ENCODE assay signal across 20 cellular contexts in the genomic region with DNA sequence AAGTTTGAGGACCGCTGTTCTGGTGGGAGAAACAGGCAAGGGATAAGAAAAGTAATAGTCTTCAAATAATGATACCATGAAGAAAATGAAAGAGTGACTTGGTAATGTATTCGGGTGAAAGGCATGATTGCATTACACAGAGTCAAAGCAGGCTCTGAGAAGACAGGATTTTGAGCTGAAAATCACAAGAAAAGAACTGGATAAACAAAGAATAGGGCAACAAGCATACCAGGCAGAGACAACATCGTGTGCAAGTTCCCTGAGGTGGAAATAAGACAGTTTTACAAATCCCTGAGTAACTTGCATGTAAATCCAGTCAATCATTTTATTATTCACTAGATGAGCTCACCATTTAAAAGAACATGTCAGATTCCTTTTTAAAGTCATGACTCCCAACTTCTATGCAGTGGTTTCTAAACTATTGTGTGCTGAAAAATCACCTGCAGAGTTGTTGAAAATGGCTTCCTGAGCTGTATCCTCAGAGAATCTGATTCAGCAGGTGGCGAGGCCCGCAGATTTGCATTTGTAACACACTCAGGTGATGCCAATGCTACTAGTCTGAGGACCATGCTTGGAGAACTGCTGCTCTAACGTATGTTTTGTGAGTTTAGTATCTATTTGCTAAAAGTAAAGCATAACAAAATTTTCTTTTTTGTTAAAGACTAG.
DNase-seq lines count a peak whose midpoint lies in the region; ATAC-seq and TF ChIP-seq lines count a peak whose summit lies in the region.
"Had no signal": no experiment of that assay in that cellular context is flagged by ENCODE, and none has a peak within 500 bp of the region (broad histone marks: within the 10 kb centered on the region; RNA-seq: fewer than 3 reads in every experiment).

No MANE protein-coding gene starts in this region.

- H3K36me3 Mint-ChIP-seq in neural progenitor cell: peaks cover 1% of the 10 kb centered on the region
- peaks cover 1% of the 10 kb centered on the region for H3K36me3 Mint-ChIP-seq in activated T-cell treated with anti-CD3 and anti-CD28 coated beads, Interleukin-2, amount 50 U/mL, for 4 hours (ENCODE audit: insufficient read depth)

- H3K9ac ChIP-seq in HUES48 (ENCODE audit: low read depth, low read length) (no peak overlapping the region), NT2/D1 (ENCODE audit: insufficient read length, low read depth) (no peak overlapping the region), neural progenitor cell (no peak overlapping the region)

- H3K9me3 ChIP-seq in HUES48 (ENCODE audit: control insufficient read depth, insufficient read depth, low read length) (no peaks in the 10 kb centered on the region), NT2/D1 (ENCODE audit: insufficient read depth, low read length) (no peaks in the 10 kb centered on the region), neural progenitor cell (ENCODE audit: low read depth) (no peaks in the 10 kb centered on the region)
- H3K9me3 ChIP-seq: A549, HAP-1, MG63 had no signal

- H3K27me3 ChIP-seq in HUES48 (ENCODE audit: control insufficient read depth, insufficient read depth, low read length) (no peaks in the 10 kb centered on the region), NT2/D1 (ENCODE audit: insufficient read depth, insufficient read length) (no peaks in the 10 kb centered on the region), neural progenitor cell (no peaks in the 10 kb centered on the region)
- H3K27me3 ChIP-seq: MG63, SJCRH30 had no signal

- peak overlapping the region; percentile 55 for H3K27ac Mint-ChIP-seq in neural progenitor cell
- H3K27ac Mint-ChIP-seq: B cell had no signal

- peaks cover 13% of the 10 kb centered on the region for H3K4me1 Mint-ChIP-seq in neural progenitor cell
- peaks cover 2% of the 10 kb centered on the region for H3K4me1 Mint-ChIP-seq in activated T-cell treated with anti-CD3 and anti-CD28 coated beads, Interleukin-2, amount 50 U/mL, for 4 hours (ENCODE audit: low read depth)
- H3K4me1 Mint-ChIP-seq: B cell had no signal

- peak overlapping the region; percentile 29 for H2AFZ ChIP-seq in neural progenitor cell (replicated peaks)

- no peaks in the 10 kb centered on the region for H4K20me1 ChIP-seq in neural progenitor cell (ENCODE audit: low read depth)

- H3K4me1 ChIP-seq in HUES48 (ENCODE audit: control insufficient read depth, insufficient read depth, low read length): peaks cover 21% of the 10 kb centered on the region
- H3K4me1 ChIP-seq in NT2/D1 (ENCODE audit: insufficient read depth, insufficient read length): no peaks in the 10 kb centered on the region
- peaks cover 12% of the 10 kb centered on the region for H3K4me1 ChIP-seq in neural progenitor cell
- H3K4me1 ChIP-seq: A549, HAP-1, SJCRH30 had no signal

- H3K4me3 ChIP-seq in HUES48 (ENCODE audit: low read depth, low read length) (no peak overlapping the region), NT2/D1 (ENCODE audit: insufficient read length, low read depth) (no peak overlapping the region), neural progenitor cell (no peak overlapping the region)
- H3K4me3 ChIP-seq: A549, HAP-1, MG63, SJCRH30 had no signal

- no peaks in the 10 kb centered on the region for H3K36me3 ChIP-seq in HUES48 (ENCODE audit: control insufficient read depth, insufficient read depth, low read length)
- H3K36me3 ChIP-seq in NT2/D1 (ENCODE audit: insufficient read depth, insufficient read length, low read length): no peaks in the 10 kb centered on the region
- no peaks in the 10 kb centered on the region for H3K36me3 ChIP-seq in neural progenitor cell
- H3K36me3 ChIP-seq: HAP-1, MG63, SJCRH30 had no signal

- peaks cover 14% of the 10 kb centered on the region for H3K9me3 Mint-ChIP-seq in neural progenitor cell
- H3K9me3 Mint-ChIP-seq in activated T-cell treated with anti-CD3 and anti-CD28 coated beads, Interleukin-2, amount 50 U/mL, for 4 hours: no peaks in the 10 kb centered on the region

- DNase-seq in NT2/D1 (ENCODE audit: low read depth, low spot score) (peak; percentile 33), iPS DF 4.7 (ENCODE audit: extremely low read depth, low spot score) (peak; percentile 69), neural progenitor cell (ENCODE audit: low spot score) (peak; percentile 36), NCI-H187 (lab: John Stamatoyannopoulos, UW) (no peak)
- DNase-seq in activated T-cell treated with anti-CD3 and anti-CD28 coated beads, Interleukin-2, amount 50 U/mL, for 4 hours: no peak
- DNase-seq: DMS53, GF-D8, MG63, NCI-H1048, NCI-H1417 treated with DMSO at 0.1 percent for 48 hours, NCI-H1930, NCI-H226, NCI-H510A treated with DMSO at 0.1 percent for 48 hours, NCI-H82, SJCRH30 had no signal

- H3K79me2 ChIP-seq in neural progenitor cell (ENCODE audit: low read depth): no peaks in the 10 kb centered on the region

- H3K27ac ChIP-seq in HUES48 (ENCODE audit: low read depth, low read length) (peak overlapping the region; percentile 83), neural progenitor cell (peak overlapping the region; percentile 77)
- H3K27ac ChIP-seq: A549, SJCRH30 had no signal

- TF ChIP-seq CTCF in neural progenitor cell (IDR thresholded peaks at IDR 0.05): no peak

- no peak for ATAC-seq in HG02885 (IDR thresholded peaks at IDR 0.05; ENCODE audit: poor library complexity, unreplicated experiment)
- no peak for ATAC-seq in activated T-cell treated with anti-CD3 and anti-CD28 coated beads, Interleukin-2, amount 50 U/mL, for 4 hours
- ATAC-seq: A549 had no signal

- no peak overlapping the region for H3K4me3 Mint-ChIP-seq in neural progenitor cell
- no peak overlapping the region for H3K4me3 Mint-ChIP-seq in activated T-cell treated with anti-CD3 and anti-CD28 coated beads, Interleukin-2, amount 50 U/mL, for 4 hours
- H3K4me3 Mint-ChIP-seq: B cell had no signal

- no peaks in the 10 kb centered on the region for H3K27me3 Mint-ChIP-seq in neural progenitor cell (ENCODE audit: insufficient read depth, low read depth)
- no peaks in the 10 kb centered on the region for H3K27me3 Mint-ChIP-seq in activated T-cell treated with anti-CD3 and anti-CD28 coated beads, Interleukin-2, amount 50 U/mL, for 4 hours (ENCODE audit: low read depth)
- H3K27me3 Mint-ChIP-seq: B cell had no signal

- peak overlapping the region; percentile 40 for H3K4me2 ChIP-seq in neural progenitor cell
- H3K4me2 ChIP-seq: A549 had no signal

- H3F3A ChIP-seq in neural progenitor cell (ENCODE audit: low read depth): peaks cover 16% of the 10 kb centered on the region

Comparison
In these comparisons a context has a peak if more than half of its experiments do, and no peak if none do; other contexts are left out.
1. DNase-seq: peak in NT2/D1 (single experiment), iPS DF 4.7 (single experiment) and neural progenitor cell (single experiment); none in NCI-H187 (0 of 2) and activated T-cell treated with anti-CD3 and anti-CD28 coated beads, Interleukin-2, amount 50 U/mL, for 4 hours (single experiment).